8 cellular contexts compared by ENCODE assay signal in genomic region chr3:161371441-161372320, GRCh38. TPM values are rescaled to one million over a fixed set of nuclear protein-coding genes. Genes with fewer than 3 reads are reported as not detected.
DNase-seq lines count a peak whose midpoint lies in the region; ATAC-seq and TF ChIP-seq lines count a peak whose summit lies in the region.

Gene SPTSSB, minus strand, starts transcription at chr3:161371517. Its CDS starts 25,194 bp downstream, at chr3:161346323.

- H3K9me3 ChIP-seq in MM.1S (replicated peaks; ENCODE audit: insufficient read depth, low read length) = no peaks in the 10 kb centered on the region

- peaks cover 69% of the 10 kb centered on the region for H3K27me3 Mint-ChIP-seq in chondrocyte (ENCODE audit: low read depth)

- H3K9ac ChIP-seq in MM.1S (ENCODE audit: low read length) = no peak within 1 kb of the TSS; the same call in 1 of the 2 replicates

- H3K27ac Mint-ChIP-seq in chondrocyte (ENCODE audit: unreplicated experiment) = no peak within 1 kb of the TSS

- no peaks in the 10 kb centered on the region for H3K9me2 ChIP-seq in MM.1S (replicated peaks; ENCODE audit: insufficient read depth, low read length)

- H3K4me1 Mint-ChIP-seq in chondrocyte (ENCODE audit: low read depth) = peaks cover 16% of the 10 kb centered on the region

- peak within 1 kb of the TSS; percentile 69 for H3K4me3 ChIP-seq in MM.1S (ENCODE audit: low read length)

- H3K36me3 ChIP-seq in MM.1S (replicated peaks; ENCODE audit: insufficient read depth, low read length) = no peaks in the 10 kb centered on the region

- no peaks in the 10 kb centered on the region for H3F3A ChIP-seq in MM.1S (ENCODE audit: insufficient read depth, low read length)

- no peaks in the 10 kb centered on the region for H3K79me2 ChIP-seq in MM.1S (ENCODE audit: low read length)

- H2AFZ ChIP-seq in MM.1S (ENCODE audit: low read length) = peak within 1 kb of the TSS; percentile 86

- TF ChIP-seq CTCF in MM.1S (IDR thresholded peaks at IDR 0.05; ENCODE audit: low read length) (peak; percentile 50), chondrocyte (IDR thresholded peaks at IDR 0.05) (peak; percentile 58)

- H3K4me2 ChIP-seq in MM.1S (ENCODE audit: low read depth, low read length) = peak within 1 kb of the TSS; percentile 89

- no peaks in the 10 kb centered on the region for H3K9me3 Mint-ChIP-seq in chondrocyte (ENCODE audit: low read depth)

- peaks cover 4% of the 10 kb centered on the region; the same call in 1 of the 2 replicates for H3K4me1 ChIP-seq in MM.1S (ENCODE audit: low read length)

- peak; percentile 36 for DNase-seq in EH (ENCODE audit: low read depth)
- DNase-seq in MM.1S = peak; percentile 57
- DNase-seq in chondrocyte (ENCODE audit: low spot score) = no peak
- DNase-seq in left kidney (ENCODE audit: low read depth, low spot score) = peak; percentile 87
- peak; percentile 47 for DNase-seq in stimulated activated CD4-positive, alpha-beta T cell treated with anti-CD3 and anti-CD28 coated beads, Interleukin-2, amount 100 ng/mL, for 4 hours (ENCODE audit: low read depth)

- ATAC-seq in GM21825 (IDR thresholded peaks at IDR 0.05; ENCODE audit: unreplicated experiment) = peak; percentile 49
- peak; percentile 59 to 62 for ATAC-seq in activated CD4-positive, CD25-positive, alpha-beta regulatory T cell treated with anti-CD3 and anti-CD28 coated beads, Interleukin-2, amount 50 U/mL, for 24 hours
- no peak for ATAC-seq in GM18519 (IDR thresholded peaks at IDR 0.05; ENCODE audit: low FRiP score, unreplicated experiment)

- peak within 1 kb of the TSS; percentile 76 for H3K4me3 Mint-ChIP-seq in chondrocyte (ENCODE audit: unreplicated experiment)

- peaks cover 11% of the 10 kb centered on the region; the same call in 1 of the 2 replicates for H3K27me3 ChIP-seq in MM.1S (replicated peaks; ENCODE audit: insufficient read depth, low read length)

- no peak within 1 kb of the TSS for H3K27ac ChIP-seq in MM.1S (ENCODE audit: low read length)

- H3K36me3 Mint-ChIP-seq in chondrocyte (ENCODE audit: low read depth) = no peaks in the 10 kb centered on the region

- H4K20me1 ChIP-seq in MM.1S (ENCODE audit: insufficient read depth, low read length) = no peaks in the 10 kb centered on the region

RNA-seq across cellular contexts. Expression of gene SPTSSB, which starts in this region (rescaled TPM):
- total RNA-seq in chondrocyte = not detected in 3 replicates
